In the genomic region with DNA sequence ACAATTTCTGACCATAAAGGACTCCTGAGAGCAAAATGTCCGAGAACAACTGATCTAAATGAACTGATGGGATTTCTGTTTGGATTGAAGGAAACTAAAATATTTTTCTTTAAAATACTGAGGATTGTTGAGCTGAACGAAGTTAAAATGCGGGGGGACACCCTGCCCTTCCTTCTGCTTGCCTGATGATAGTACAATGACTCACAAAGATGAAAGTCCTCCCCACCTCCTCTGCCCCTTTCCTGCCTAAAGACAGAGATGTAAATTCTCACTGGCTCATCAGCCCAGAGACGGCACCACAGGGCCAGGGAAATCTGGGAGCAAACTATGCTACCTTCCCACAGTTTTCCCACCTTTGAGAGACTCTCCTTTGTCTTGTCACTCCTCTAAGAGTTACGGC, we compare ENCODE assay signal across 17 cellular contexts.
"Had no signal": no experiment of that assay in that cellular context is flagged by ENCODE, and none has a peak within 500 bp of the region (broad histone marks: within the 10 kb centered on the region; RNA-seq: fewer than 3 reads in every experiment).

No MANE protein-coding gene starts in this region.

- H3K9me3 ChIP-seq: ascending aorta, right atrium auricular region, transverse colon had no signal

- H3K36me3 ChIP-seq: ascending aorta, cardiac muscle cell, right atrium auricular region, transverse colon had no signal

- H3K27ac ChIP-seq: ascending aorta, cardiac muscle cell, right atrium auricular region, transverse colon had no signal

- H3K4me1 ChIP-seq: ascending aorta, right atrium auricular region, transverse colon had no signal

- ATAC-seq: activated CD4-positive, CD25-positive, alpha-beta regulatory T cell treated with anti-CD3 and anti-CD28 coated beads, Interleukin-2, amount 50 U/mL, for 24 hours; activated CD8-positive, alpha-beta memory T cell treated with anti-CD3 and anti-CD28 coated beads, Interleukin-2, amount 10 ng/mL, durations not matched to agents 7 days and 5 days; activated naive CD8-positive, alpha-beta T cell treated with anti-CD3 and anti-CD28 coated beads, Interleukin-2, amount 50 U/mL, for 24 hours; natural killer cell; stimulated activated naive CD8-positive, alpha-beta T cell treated with anti-CD3 and anti-CD28 coated beads, Interleukin-15, Interleukin-2, amounts not matched to agents 100 U/mL and 50 U/mL, for 24 hours had no signal

- H3K27me3 ChIP-seq: ascending aorta, cardiac muscle cell, right atrium auricular region, transverse colon had no signal

- H3K4me3 ChIP-seq: ascending aorta, cardiac muscle cell, right atrium auricular region, transverse colon had no signal

- DNase-seq: activated CD4-positive, alpha-beta memory T cell treated with anti-CD3 and anti-CD28 coated beads for 36 hours; activated CD8-positive, alpha-beta memory T cell treated with anti-CD3 and anti-CD28 coated beads, Interleukin-2, amount 10 ng/mL, durations not matched to agents 7 days and 5 days; activated naive CD4-positive, alpha-beta T cell treated with anti-CD3 and anti-CD28 coated beads for 36 hours; activated naive CD8-positive, alpha-beta T cell treated with anti-CD3 and anti-CD28 coated beads, Interleukin-2, amount 50 U/mL, for 24 hours; activated T-cell treated with anti-CD3 and anti-CD28 coated beads, Interleukin-2, amount 50 U/mL, for 1 hour; glutamatergic neuron; mesendoderm; natural killer cell; nucleus accumbens; small intestine; stimulated activated naive CD8-positive, alpha-beta T cell treated with anti-CD3 and anti-CD28 coated beads, Interleukin-15, Interleukin-2, amounts not matched to agents 100 U/mL and 50 U/mL, for 24 hours; SW 1271; transverse colon had no signal

- FAIRE-seq: small intestine had no signal
